Comparison of ENCODE assay signal across 8 cellular contexts in genomic region chr1:234500269-234500668, GRCh38. TPM values are rescaled to one million over a fixed set of nuclear protein-coding genes. Genes with fewer than 3 reads are reported as not detected.
DNase-seq lines count a peak whose midpoint lies in the region; ATAC-seq, FAIRE-seq and TF ChIP-seq lines count a peak whose summit lies in the region.
"Had no signal": no experiment of that assay in that cellular context is flagged by ENCODE, and none has a peak within 500 bp of the region (broad histone marks: within the 10 kb centered on the region; RNA-seq: fewer than 3 reads in every experiment).

No MANE protein-coding gene starts in this region.

- DNase-seq in GM19239 (ENCODE audit: insufficient read length, low spot score) (no peak), NCI-H345 (lab: John Stamatoyannopoulos, UW) (peak; percentile 70), cerebellar cortex (ENCODE audit: low spot score) (peak; percentile 37), psoas muscle (no peak), GM10266 (ENCODE audit: extremely low spot score) (no peak), NCI-H1694 (lab: John Stamatoyannopoulos, UW) (no peak)

- peak; percentile 33 for FAIRE-seq in GM19239 (lab: Jason Lieb, UNC)
- FAIRE-seq: endometrium had no signal

- peak overlapping the region; percentile 47 for H3K4me3 ChIP-seq in psoas muscle

- intact Hi-C loops in psoas muscle (cut with DNase I): no loop called here

- H3K9me3 ChIP-seq in psoas muscle: no peaks in the 10 kb centered on the region

- no peaks in the 10 kb centered on the region for H3K36me3 ChIP-seq in psoas muscle (ENCODE audit: insufficient read depth in 1 of 2, low read depth in 1 of 2)

- peak; percentile 47 to 79 (median 64) for ATAC-seq in psoas muscle
- no peak for ATAC-seq in HG03025 (IDR thresholded peaks at IDR 0.05; ENCODE audit: low FRiP score, unreplicated experiment)

- 10 to 28% (median 10%) methylated on average over 2 of the region's 2 CpGs for WGBS in psoas muscle, 3 donors

- peak overlapping the region; percentile 95 for H3K27ac ChIP-seq in psoas muscle

- TF ChIP-seq CTCF in psoas muscle (IDR thresholded peaks at IDR 0.05): no peak
- TF ChIP-seq CTCF in GM10266 (IDR thresholded peaks at IDR 0.05; ENCODE audit: control insufficient read depth, insufficient read depth, low read depth, missing control alignments): no peak

- peaks cover 44% of the 10 kb centered on the region for H3K4me1 ChIP-seq in psoas muscle

- H3K27me3 ChIP-seq in psoas muscle (ENCODE audit: insufficient read depth in 3 of 3, low read length in 2 of 3): no peaks in the 10 kb centered on the region

RNA-seq across cellular contexts. Expression of gene TARBP1, which starts 21.3 kb away (rescaled TPM):
- 10 to 100 TPM in 1 of 4 donors, 1 to 10 TPM in 3; 5.8 to 10.5 (median 9.0) TPM for total RNA-seq in psoas muscle
- polyA plus RNA-seq in psoas muscle: 10 to 100 TPM in 1 of 3 donors, 1 to 10 TPM in 2; 5.8 to 10.4 (median 6.6) TPM

Comparison
In these comparisons a context has a peak if more than half of its experiments do, and no peak if none do; other contexts are left out.
1. DNase-seq: peak in NCI-H345 (single experiment) and cerebellar cortex (single experiment); none in GM19239 (single experiment), psoas muscle (0 of 2), GM10266 (single experiment) and NCI-H1694 (single experiment).